Comparison of ENCODE assay signal across 37 cellular contexts in the genomic region with DNA sequence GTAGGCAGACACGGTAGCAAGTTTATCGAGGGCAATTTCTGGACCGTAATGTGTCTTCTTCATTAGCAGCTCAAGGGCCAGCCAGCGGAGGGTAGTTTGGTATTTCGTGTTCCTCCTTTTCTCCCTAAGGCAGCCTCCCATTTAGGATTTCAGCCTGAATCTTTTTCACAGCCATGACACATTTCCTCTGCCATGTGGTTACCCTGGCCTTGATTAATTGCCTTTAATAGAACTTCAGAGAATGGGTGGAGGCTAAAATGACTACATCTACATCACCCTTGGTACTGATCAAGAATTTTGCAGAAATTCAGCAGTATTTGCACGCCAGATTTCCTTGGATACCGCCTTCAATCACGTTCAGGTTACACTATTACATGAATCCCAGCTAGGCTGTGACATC. TPM values are rescaled to one million over a fixed set of nuclear protein-coding genes. Genes with fewer than 3 reads are reported as not detected.
"Had no signal": no experiment of that assay in that cellular context is flagged by ENCODE, and none has a peak within 500 bp of the region (broad histone marks: within the 10 kb centered on the region; RNA-seq: fewer than 3 reads in every experiment).

No MANE protein-coding gene starts in this region.

- H3K4me1 ChIP-seq: neural progenitor cell, parathyroid adenoma, psoas muscle, sigmoid colon, upper lobe of left lung, vagina had no signal

- H3K4me3 Mint-ChIP-seq: activated CD4-positive, alpha-beta memory T cell treated with anti-CD3 and anti-CD28 coated beads for 36 hours; activated naive CD4-positive, alpha-beta T cell treated with anti-CD3 and anti-CD28 coated beads for 36 hours; activated naive CD8-positive, alpha-beta T cell treated with anti-CD3 and anti-CD28 coated beads, Interleukin-2, amount 10 ng/mL, durations not matched to agents 7 days and 5 days; activated T-helper 1 cell treated with anti-CD3 and anti-CD28 coated beads, Interleukin-12 subunit alpha, Interleukin-12 subunit beta, Interleukin-2, Interleukin-4 antibody, amounts not matched to agents 30 ng/mL and 10 ng/mL and 1 ng/mL, durations not matched to agents 14 hours and 24 hours and 36 hours; central memory CD8-positive, alpha-beta T cell; natural killer cell; neural progenitor cell; stimulated activated effector memory CD8-positive, alpha-beta T cell treated with anti-CD3 and anti-CD28 coated beads, Interleukin-12 subunit alpha, Interleukin-12 subunit beta, amount 100 ng/mL, for 72 hours; stimulated activated naive CD8-positive, alpha-beta T cell treated with anti-CD3 and anti-CD28 coated beads, Interleukin-15, amount 100 ng/mL, for 72 hours; T-helper 1 cell treated with Interleukin-12 subunit alpha and Interleukin-12 subunit beta and Interleukin-4 antibody, amounts not matched to agents 30 μg/mL and 1 μg/mL, for 36 hours had no signal

- H3K4me3 ChIP-seq: lung, neural progenitor cell, psoas muscle, sigmoid colon, upper lobe of left lung, vagina had no signal

- H3K27me3 ChIP-seq: neural progenitor cell, sigmoid colon, upper lobe of left lung, vagina had no signal

- H3K4me1 Mint-ChIP-seq: activated naive CD8-positive, alpha-beta T cell treated with anti-CD3 and anti-CD28 coated beads, Interleukin-2, amount 10 ng/mL, durations not matched to agents 7 days and 5 days; central memory CD8-positive, alpha-beta T cell; natural killer cell; neural progenitor cell; stimulated activated effector memory CD8-positive, alpha-beta T cell treated with anti-CD3 and anti-CD28 coated beads, Interleukin-12 subunit alpha, Interleukin-12 subunit beta, amount 100 ng/mL, for 72 hours; stimulated activated naive CD8-positive, alpha-beta T cell treated with anti-CD3 and anti-CD28 coated beads, Interleukin-15, amount 100 ng/mL, for 72 hours had no signal

- H3K9me3 Mint-ChIP-seq: activated CD4-positive, alpha-beta memory T cell treated with anti-CD3 and anti-CD28 coated beads for 36 hours; activated naive CD4-positive, alpha-beta T cell treated with anti-CD3 and anti-CD28 coated beads for 36 hours; activated naive CD8-positive, alpha-beta T cell treated with anti-CD3 and anti-CD28 coated beads, Interleukin-2, amount 10 ng/mL, durations not matched to agents 7 days and 5 days; activated T-helper 1 cell treated with anti-CD3 and anti-CD28 coated beads, Interleukin-12 subunit alpha, Interleukin-12 subunit beta, Interleukin-2, Interleukin-4 antibody, amounts not matched to agents 30 ng/mL and 10 ng/mL and 1 ng/mL, durations not matched to agents 14 hours and 24 hours and 36 hours; stimulated activated effector memory CD8-positive, alpha-beta T cell treated with anti-CD3 and anti-CD28 coated beads, Interleukin-12 subunit alpha, Interleukin-12 subunit beta, amount 100 ng/mL, for 72 hours; stimulated activated naive CD8-positive, alpha-beta T cell treated with anti-CD3 and anti-CD28 coated beads, Interleukin-15, amount 100 ng/mL, for 72 hours had no signal

- H3K27me3 Mint-ChIP-seq: activated CD4-positive, alpha-beta memory T cell treated with anti-CD3 and anti-CD28 coated beads for 36 hours; central memory CD8-positive, alpha-beta T cell; stimulated activated naive CD8-positive, alpha-beta T cell treated with anti-CD3 and anti-CD28 coated beads, Interleukin-15, amount 100 ng/mL, for 72 hours had no signal

- H3K27ac ChIP-seq: neural progenitor cell, parathyroid adenoma, psoas muscle, sigmoid colon, upper lobe of left lung, vagina, WERI-Rb-1 had no signal

- H3K9ac ChIP-seq: neural progenitor cell, parathyroid adenoma had no signal

- DNase-seq: activated CD4-positive, alpha-beta memory T cell treated with anti-CD3 and anti-CD28 coated beads for 36 hours; activated CD4-positive, alpha-beta T cell treated with anti-CD3 and anti-CD28 coated beads for 48 hours; activated CD8-positive, alpha-beta memory T cell treated with anti-CD3 and anti-CD28 coated beads, Interleukin-2, amount 50 U/mL, for 4 hours; activated effector memory CD4-positive, alpha-beta T cell treated with anti-CD3 and anti-CD28 coated beads, Interleukin-2, amount 50 U/mL, for 16 hours; activated naive CD4-positive, alpha-beta T cell treated with anti-CD3 and anti-CD28 coated beads for 36 hours; activated naive CD8-positive, alpha-beta T cell treated with anti-CD3 and anti-CD28 coated beads, Interleukin-2, amount 10 ng/mL, durations not matched to agents 7 days and 5 days; activated T-cell treated with anti-CD3 and anti-CD28 coated beads, Interleukin-2, amount 50 U/mL, for 1 hour; amniotic stem cell; dermis blood vessel endothelial cell; effector CD8-positive, alpha-beta T cell; foreskin fibroblast; head of caudate nucleus; kidney glomerular epithelial cell; natural killer cell; occipital lobe; psoas muscle; sigmoid colon; small intestine; stimulated activated CD4-positive, alpha-beta T cell treated with anti-CD3 and anti-CD28 coated beads, Interleukin-4, amount 100 ng/mL, for 24 hours; stimulated activated naive CD8-positive, alpha-beta T cell treated with anti-CD3 and anti-CD28 coated beads, Interleukin-15, amount 100 ng/mL, for 72 hours; substantia nigra; T-helper 9 cell; upper lobe of left lung; WERI-Rb-1 had no signal

- H3K36me3 ChIP-seq: neural progenitor cell, sigmoid colon, upper lobe of left lung, vagina, WERI-Rb-1 had no signal

- H3K9me3 ChIP-seq: psoas muscle, sigmoid colon, upper lobe of left lung, vagina had no signal

- ATAC-seq: activated CD4-positive, CD25-positive, alpha-beta regulatory T cell treated with anti-CD3 and anti-CD28 coated beads, Interleukin-2, amount 50 U/mL, for 24 hours; left lobe of liver; natural killer cell; psoas muscle; stimulated activated effector memory CD8-positive, alpha-beta T cell treated with anti-CD3 and anti-CD28 coated beads, Interleukin-12 subunit alpha, Interleukin-12 subunit beta, amount 100 ng/mL, for 72 hours; stimulated activated naive CD8-positive, alpha-beta T cell treated with anti-CD3 and anti-CD28 coated beads, Interleukin-15, amount 100 ng/mL, for 72 hours had no signal

- H3K36me3 Mint-ChIP-seq: activated CD4-positive, alpha-beta memory T cell treated with anti-CD3 and anti-CD28 coated beads for 36 hours; activated naive CD8-positive, alpha-beta T cell treated with anti-CD3 and anti-CD28 coated beads, Interleukin-2, amount 10 ng/mL, durations not matched to agents 7 days and 5 days; natural killer cell; neural progenitor cell; stimulated activated effector memory CD8-positive, alpha-beta T cell treated with anti-CD3 and anti-CD28 coated beads, Interleukin-12 subunit alpha, Interleukin-12 subunit beta, amount 100 ng/mL, for 72 hours had no signal

- H3K27ac Mint-ChIP-seq: activated CD4-positive, alpha-beta memory T cell treated with anti-CD3 and anti-CD28 coated beads for 36 hours; activated naive CD4-positive, alpha-beta T cell treated with anti-CD3 and anti-CD28 coated beads for 36 hours; activated naive CD8-positive, alpha-beta T cell treated with anti-CD3 and anti-CD28 coated beads, Interleukin-2, amount 10 ng/mL, durations not matched to agents 7 days and 5 days; activated T-helper 1 cell treated with anti-CD3 and anti-CD28 coated beads, Interleukin-12 subunit alpha, Interleukin-12 subunit beta, Interleukin-2, Interleukin-4 antibody, amounts not matched to agents 30 ng/mL and 10 ng/mL and 1 ng/mL, durations not matched to agents 14 hours and 24 hours and 36 hours; natural killer cell; neural progenitor cell; stimulated activated effector memory CD8-positive, alpha-beta T cell treated with anti-CD3 and anti-CD28 coated beads, Interleukin-12 subunit alpha, Interleukin-12 subunit beta, amount 100 ng/mL, for 72 hours; stimulated activated naive CD8-positive, alpha-beta T cell treated with anti-CD3 and anti-CD28 coated beads, Interleukin-15, amount 100 ng/mL, for 72 hours; T-helper 1 cell treated with Interleukin-12 subunit alpha and Interleukin-12 subunit beta and Interleukin-4 antibody, amounts not matched to agents 30 μg/mL and 1 μg/mL, for 36 hours had no signal

RNA-seq across cellular contexts. Expression of a gene that starts 58.0 kb away (rescaled TPM):
- total RNA-seq: activated CD4-positive, alpha-beta memory T cell treated with anti-CD3 and anti-CD28 coated beads for 36 hours; activated CD8-positive, alpha-beta memory T cell treated with anti-CD3 and anti-CD28 coated beads for 36 hours; activated naive CD4-positive, alpha-beta T cell treated with anti-CD3 and anti-CD28 coated beads for 36 hours; activated naive CD8-positive, alpha-beta T cell treated with anti-CD3 and anti-CD28 coated beads, Interleukin-2, amount 10 ng/mL, durations not matched to agents 7 days and 5 days; activated T-helper 1 cell treated with anti-CD3 and anti-CD28 coated beads, Interleukin-12 subunit alpha, Interleukin-12 subunit beta, Interleukin-2, Interleukin-4 antibody, amounts not matched to agents 30 ng/mL and 10 ng/mL and 1 ng/mL, durations not matched to agents 14 hours and 24 hours and 36 hours; bronchial epithelial cell; dermis blood vessel endothelial cell; left lobe of liver; mononuclear cell; natural killer cell had no signal
- polyA plus RNA-seq: lung had no signal
